ENCODE assay signal across 26 cellular contexts in genomic region chr1:224865510-224865909, GRCh38.
"Had no signal": no experiment of that assay in that cellular context is flagged by ENCODE, and none has a peak within 500 bp of the region (broad histone marks: within the 10 kb centered on the region; RNA-seq: fewer than 3 reads in every experiment).

No MANE protein-coding gene starts in this region.

- H3K27me3 ChIP-seq: stomach, suprapubic skin, testis, thyroid gland, tibial artery, tibial nerve, transverse colon, upper lobe of left lung, upper lobe of right lung, uterus, vagina had no signal

- H3K9me3 ChIP-seq: testis, thoracic aorta, thyroid gland, tibial artery, upper lobe of left lung, upper lobe of right lung, uterus, vagina had no signal

- DNase-seq: stimulated activated CD4-positive, alpha-beta T cell treated with anti-CD3 and anti-CD28 coated beads, Interleukin-2, amount 100 ng/mL, for 48 hours; stimulated activated CD4-positive, alpha-beta T cell treated with anti-CD3 and anti-CD28 coated beads, Interleukin-4, amount 100 ng/mL, for 1 hour; stimulated activated CD4-positive, alpha-beta T cell treated with anti-CD3 and anti-CD28 coated beads, Interleukin-4, amount 100 ng/mL, for 24 hours; stimulated activated CD4-positive, alpha-beta T cell treated with anti-CD3 and anti-CD28 coated beads, Interleukin-4, amount 100 ng/mL, for 4 hours; stimulated activated CD8-positive, alpha-beta memory T cell treated with anti-CD3 and anti-CD28 coated beads, Interleukin-4, amount 100 ng/mL, for 48 hours; stimulated activated naive B cell treated with anti-CD40 and anti-IgM and Interleukin-4, amounts not matched to agents 10 μg/mL and 1 μg/mL and 100 μg/mL, for 72 hours; stimulated activated naive CD4-positive, alpha-beta T cell; stimulated activated naive CD4-positive, alpha-beta T cell treated with Interleukin-2 at 50 U/mL for 16 hours; stimulated activated naive CD8-positive, alpha-beta T cell treated with anti-CD3 and anti-CD28 coated beads, Interleukin-15, amount 100 ng/mL, for 72 hours; stimulated activated naive CD8-positive, alpha-beta T cell treated with anti-CD3 and anti-CD28 coated beads, Interleukin-15, Interleukin-2, amounts not matched to agents 100 U/mL and 50 U/mL, for 24 hours; stomach; substantia nigra; testis; thyroid gland; tibial artery; transverse colon; trophoblast cell; upper lobe of left lung; upper lobe of right lung; uterus had no signal

- H3K36me3 ChIP-seq: stomach, suprapubic skin, thoracic aorta, thyroid gland, tibial artery, tibial nerve, transverse colon, upper lobe of left lung, upper lobe of right lung, uterus, vagina had no signal

- ATAC-seq: stimulated activated effector memory CD8-positive, alpha-beta T cell treated with anti-CD3 and anti-CD28 coated beads, Interleukin-12 subunit alpha, Interleukin-12 subunit beta, amount 100 ng/mL, for 72 hours; stimulated activated memory B cell treated with anti-CD40 and anti-IgM and Interleukin-4, amounts not matched to agents 10 μg/mL and 1 μg/mL and 100 μg/mL, for 72 hours; stimulated activated naive B cell treated with anti-CD40 and anti-IgM and Interleukin-4, amounts not matched to agents 10 μg/mL and 1 μg/mL and 100 μg/mL, for 72 hours; stimulated activated naive CD8-positive, alpha-beta T cell treated with anti-CD3 and anti-CD28 coated beads, Interleukin-15, amount 100 ng/mL, for 72 hours; stimulated activated naive CD8-positive, alpha-beta T cell treated with anti-CD3 and anti-CD28 coated beads, Interleukin-15, Interleukin-2, amounts not matched to agents 100 U/mL and 50 U/mL, for 24 hours; upper lobe of right lung had no signal

- H3K4me3 ChIP-seq: stomach, suprapubic skin, testis, thoracic aorta, thyroid gland, tibial artery, tibial nerve, transverse colon, upper lobe of left lung, upper lobe of right lung, uterus, vagina had no signal

- H3K4me1 ChIP-seq: stomach, suprapubic skin, testis, thyroid gland, tibial artery, tibial nerve, transverse colon, upper lobe of left lung, upper lobe of right lung, uterus, vagina had no signal

- H3K27ac ChIP-seq: stomach, suprapubic skin, testis, thoracic aorta, thyroid gland, tibial artery, tibial nerve, transverse colon, upper lobe of left lung, upper lobe of right lung, uterus, vagina had no signal
